1 cellular context compared by ENCODE assay signal in genomic region chr11:72778535-72779494, GRCh38.
TF ChIP-seq lines count a peak whose summit lies in the region.

No MANE protein-coding gene starts in this region.

TF ChIP-seq in HepG2, 621 proteins besides CTCF, POLR2A, EP300 and RAD21 (continued from another document and continues in another):
- no peak for TF ChIP-seq POGK (CRISPR knock-in tag; conservative IDR thresholded peaks at IDR 0.05)
- no peak for TF ChIP-seq ZBTB44 (CRISPR knock-in tag; IDR thresholded peaks at IDR 0.05)
- no peak for TF ChIP-seq SATB2 (CRISPR knock-in tag; IDR thresholded peaks at IDR 0.05)
- TF ChIP-seq ZNF251 (CRISPR knock-in tag; IDR thresholded peaks at IDR 0.05): no peak
- no peak for TF ChIP-seq REST (IDR thresholded peaks at IDR 0.05; ENCODE audit: borderline replicate concordance in 1 of 2, low read depth in 1 of 2, low read length in 2 of 2)
- no peak for TF ChIP-seq ZNF335 (CRISPR knock-in tag; IDR thresholded peaks at IDR 0.05)
- TF ChIP-seq ATRX (CRISPR knock-in tag; IDR thresholded peaks at IDR 0.05; ENCODE audit: borderline replicate concordance): no peak
- TF ChIP-seq TGIF2 (CRISPR knock-in tag; IDR thresholded peaks at IDR 0.05): 0 out of 2 replicates have a peak, but pooled peaks have one; percentile 16
- no peak for TF ChIP-seq GMEB2 (CRISPR knock-in tag; IDR thresholded peaks at IDR 0.05; ENCODE audit: low read depth)
- TF ChIP-seq ZNF550 (CRISPR knock-in tag; IDR thresholded peaks at IDR 0.05; ENCODE audit: borderline replicate concordance): no peak
- no peak for TF ChIP-seq ATF4 (CRISPR knock-in tag; IDR thresholded peaks at IDR 0.05)
- TF ChIP-seq ZNF556 (CRISPR knock-in tag; IDR thresholded peaks at IDR 0.05; ENCODE audit: borderline replicate concordance): no peak; the same call in 1 of the 2 replicates
- peak; percentile 54; the same call in 1 of the 2 replicates for TF ChIP-seq ZNF709 (CRISPR knock-in tag; IDR thresholded peaks at IDR 0.05)
- no peak for TF ChIP-seq KDM1A (CRISPR knock-in tag; IDR thresholded peaks at IDR 0.05)
- no peak for TF ChIP-seq ATF7-NPFF (CRISPR knock-in tag; IDR thresholded peaks at IDR 0.05; ENCODE audit: low read depth)
- peak; percentile 25 for TF ChIP-seq ZNF574 (CRISPR knock-in tag; IDR thresholded peaks at IDR 0.05)
- TF ChIP-seq KAT8 (CRISPR knock-in tag; IDR thresholded peaks at IDR 0.05): no peak
- no peak for TF ChIP-seq ZNF672 (CRISPR knock-in tag; IDR thresholded peaks at IDR 0.05)
- TF ChIP-seq ARID2 (CRISPR knock-in tag; IDR thresholded peaks at IDR 0.05; ENCODE audit: borderline replicate concordance): peak; percentile 61; the same call in 1 of the 2 replicates
- TF ChIP-seq TCF7 (IDR thresholded peaks at IDR 0.05; ENCODE audit: low read depth): no peak
- TF ChIP-seq ATF1 (CRISPR knock-in tag; IDR thresholded peaks at IDR 0.05): no peak
- TF ChIP-seq SP1 (IDR thresholded peaks at IDR 0.05): no peak
- no peak; the same call in 1 of the 2 replicates for TF ChIP-seq SP1 (CRISPR knock-in tag; IDR thresholded peaks at IDR 0.05)
- TF ChIP-seq ZNF678 (CRISPR knock-in tag; IDR thresholded peaks at IDR 0.05): no peak
- TF ChIP-seq SMAD3 (CRISPR knock-in tag; IDR thresholded peaks at IDR 0.05): no peak
- no peak for TF ChIP-seq HCFC1 (IDR thresholded peaks at IDR 0.05; ENCODE audit: low read depth, low read length)
- TF ChIP-seq FOXM1 (CRISPR knock-in tag; IDR thresholded peaks at IDR 0.05): no peak
- no peak for TF ChIP-seq STAG1 (CRISPR knock-in tag; IDR thresholded peaks at IDR 0.05)
- TF ChIP-seq ZNF552 (CRISPR knock-in tag; IDR thresholded peaks at IDR 0.05; ENCODE audit: borderline replicate concordance): no peak
- TF ChIP-seq RXRA (CRISPR knock-in tag; IDR thresholded peaks at IDR 0.05): peak; percentile 68; the same call in 1 of the 2 replicates
- no peak for TF ChIP-seq SNAI1 (CRISPR knock-in tag; IDR thresholded peaks at IDR 0.05; ENCODE audit: borderline replicate concordance)
- no peak for TF ChIP-seq ZNF567 (CRISPR knock-in tag; IDR thresholded peaks at IDR 0.05; ENCODE audit: borderline replicate concordance)
- no peak for TF ChIP-seq GABPA (IDR thresholded peaks at IDR 0.05; ENCODE audit: low read depth, low read length)
- no peak for TF ChIP-seq GABPA (CRISPR knock-in tag; IDR thresholded peaks at IDR 0.05; ENCODE audit: low read depth)
- no peak for TF ChIP-seq CHD2 (IDR thresholded peaks at IDR 0.05; ENCODE audit: low read depth, low read length)
- no peak for TF ChIP-seq IRF1 (CRISPR knock-in tag; IDR thresholded peaks at IDR 0.05; ENCODE audit: low read depth)
- TF ChIP-seq PCBP2 (optimal IDR thresholded peaks at IDR 0.05; ENCODE audit: low read depth, low read length, poor library complexity, severe bottlenecking): no peak
- TF ChIP-seq AHDC1 (CRISPR knock-in tag; IDR thresholded peaks at IDR 0.05; ENCODE audit: borderline replicate concordance): 0 out of 2 replicates have a peak, but pooled peaks have one; percentile 28
- peak; percentile 40; the same call in 1 of the 2 replicates for TF ChIP-seq ZBTB7A (CRISPR knock-in tag; IDR thresholded peaks at IDR 0.05)
- TF ChIP-seq NR2F2 (IDR thresholded peaks at IDR 0.05; ENCODE audit: borderline replicate concordance, low read depth): no peak
- TF ChIP-seq PITX1 (CRISPR knock-in tag; IDR thresholded peaks at IDR 0.05): peak; percentile 53; the same call in 1 of the 2 replicates
- no peak for TF ChIP-seq MNT (IDR thresholded peaks at IDR 0.05)
